20 cellular contexts compared by ENCODE assay signal in the genomic region with DNA sequence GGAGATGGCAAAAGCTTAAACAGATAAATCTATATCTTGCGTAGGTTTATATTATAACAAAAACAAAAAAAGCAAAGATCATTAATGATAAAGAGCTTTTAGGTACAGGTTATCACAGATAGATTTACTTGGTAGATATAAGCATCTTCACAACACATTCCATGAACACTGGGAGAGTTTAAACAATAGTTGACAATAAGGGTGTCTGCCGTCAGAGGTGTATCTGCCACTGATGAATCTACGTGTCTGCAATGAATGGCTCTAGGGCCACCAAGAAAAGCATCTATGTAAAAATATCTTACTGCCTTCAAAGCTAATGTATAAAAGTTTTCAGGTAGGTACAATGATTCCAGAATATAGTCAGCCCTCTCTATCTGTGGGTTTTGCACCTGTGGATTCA. TPM values are rescaled to one million over a fixed set of nuclear protein-coding genes. Genes with fewer than 3 reads are reported as not detected.
DNase-seq lines count a peak whose midpoint lies in the region; TF ChIP-seq lines count a peak whose summit lies in the region.
"Had no signal": no experiment of that assay in that cellular context is flagged by ENCODE, and none has a peak within 500 bp of the region (broad histone marks: within the 10 kb centered on the region; RNA-seq: fewer than 3 reads in every experiment).

No MANE protein-coding gene starts in this region.

- H3K4me1 ChIP-seq in mammary epithelial cell (ENCODE audit: insufficient read depth, low read length) (peaks cover 31% of the 10 kb centered on the region), iPS-20b (ENCODE audit: insufficient read depth, low read length) (peaks cover 34% of the 10 kb centered on the region; the same call in 1 of the 2 replicates)

- H3K36me3 ChIP-seq in mammary epithelial cell (ENCODE audit: insufficient read depth, low read length) (no peaks in the 10 kb centered on the region), iPS-20b (ENCODE audit: insufficient read depth, low read depth, low read length) (peaks cover 18% of the 10 kb centered on the region; the same call in 1 of the 2 replicates)

- CTCF ChIA-PET in RWPE1 (lab: Yijun Ruan, JAX) (interaction anchor here (0.7 kb wide), 1 partner anchor 29 kb away, joined by 4 read pairs; no protein-coding TSS in a partner anchor), mammary epithelial cell (lab: Charles Lee; ENCODE audit: low non-redundant PET) (interaction anchor here (0.6 kb wide), 1 partner anchor 26 kb away, joined by 6 read pairs; no protein-coding TSS in a partner anchor)

- WGBS in mammary epithelial cell (ENCODE audit: low coverage, missing lambda C conversion rate) = 100% methylated on average over 3 of the region's 3 CpGs

- H3K27ac ChIP-seq in RWPE1 (peak overlapping the region; percentile 87), mammary epithelial cell (ENCODE audit: insufficient read depth, low read depth, low read length) (peak overlapping the region; percentile 74), iPS-20b (ENCODE audit: low read length) (no peak overlapping the region), temporal lobe (ENCODE audit: low read depth, low read length) (peak overlapping the region; percentile 97), coronary artery (no peak overlapping the region)
- H3K27ac ChIP-seq: HL-60, SK-N-MC had no signal

- H3K9ac ChIP-seq in mammary epithelial cell (ENCODE audit: insufficient read depth, low read length) (no peak overlapping the region), iPS-20b (ENCODE audit: low read depth, low read length) (peak overlapping the region; percentile 54; the same call in 1 of the 2 replicates)

- no peaks in the 10 kb centered on the region for H3K79me2 ChIP-seq in mammary epithelial cell (ENCODE audit: insufficient read depth, low read length)

- in situ Hi-C loops in mammary epithelial cell (cut with MboI; ENCODE audit: low sequenced_read_pairs in 2 of 2) = no loop called here

- dilution Hi-C loops in mammary epithelial cell (cut with HindIII; ENCODE audit: low sequenced_read_pairs) = no loop called here

- TF ChIP-seq CTCF in RWPE1 (conservative IDR thresholded peaks at IDR 0.05; ENCODE audit: low read depth) (no peak), mammary epithelial cell (conservative IDR thresholded peaks at IDR 0.05 in 1 of 2, IDR thresholded peaks at IDR 0.05 in 1 of 2; ENCODE audit: extremely low read depth in 1 of 2, insufficient read depth in 1 of 2, low read depth in 1 of 2, low read length in 2 of 2) (no peak), coronary artery (IDR thresholded peaks at IDR 0.05) (no peak)

- DNase-seq in RWPE1 (ENCODE audit: low spot score) (no peak), mammary epithelial cell (no peak), coronary artery (ENCODE audit: low spot score) (no peak), D341Med (ENCODE audit: low spot score) (no peak)
- DNase-seq in effector CD8-positive, alpha-beta T cell (lab: John Stamatoyannopoulos, UW) = no peak
- DNase-seq: CD8-positive, alpha-beta memory T cell; DMS79 treated with DMSO at 0.1 percent for 48 hours; HCEC 1CT; Kasumi-1; NCI-H1694; NCI-H2081 treated with DMSO at 0.1 percent for 48 hours; NCI-H2227 treated with DMSO at 0.1 percent for 48 hours; NCI-H510A treated with DMSO at 0.1 percent for 48 hours; NCI-H774; SHP77 had no signal

- no peaks in the 10 kb centered on the region for H4K20me1 ChIP-seq in mammary epithelial cell (ENCODE audit: insufficient read depth, low read length)

- H2AFZ ChIP-seq in mammary epithelial cell (ENCODE audit: low read depth, low read length) = no peak overlapping the region

- POLR2A ChIA-PET in RWPE1 (lab: Yijun Ruan, JAX; ENCODE audit: low non-redundant PET) = no interaction called here

- intact Hi-C loops in mammary epithelial cell (cut with micrococcal nuclease) = no loop called here

- H3K9me3 ChIP-seq in mammary epithelial cell (replicated peaks; ENCODE audit: insufficient read depth, low read length) (no peaks in the 10 kb centered on the region), iPS-20b (ENCODE audit: insufficient read depth, low read depth, low read length) (no peaks in the 10 kb centered on the region)

- H3K27me3 ChIP-seq in mammary epithelial cell (ENCODE audit: insufficient read depth, low read length) = no peaks in the 10 kb centered on the region
- no peaks in the 10 kb centered on the region for H3K27me3 ChIP-seq in iPS-20b (ENCODE audit: insufficient read depth, low read length)

- H3K4me3 ChIP-seq in mammary epithelial cell (replicated peaks in 1 of 3; ENCODE audit: insufficient read depth in 1 of 3, low read depth in 2 of 3, low read length in 3 of 3) = peak overlapping the region in 1 of 3 experiments; percentile 2
- H3K4me3 ChIP-seq in iPS-20b (ENCODE audit: low read length) = no peak overlapping the region
- H3K4me3 ChIP-seq in coronary artery = no peak overlapping the region
- H3K4me3 ChIP-seq: SK-N-MC had no signal

- H3K4me2 ChIP-seq in mammary epithelial cell (ENCODE audit: insufficient read depth, low read depth, low read length) = peak overlapping the region; percentile 57

- BruUV-seq in mammary epithelial cell (replicated peaks; lab: Mats Ljungman, UMichigan) = no TSS peak

RNA-seq across cellular contexts. Expression of a gene that starts 43.7 kb away (rescaled TPM):
- total RNA-seq in mammary epithelial cell = 10 to 100 TPM; 10.6 to 15.3 TPM
- 8.7 TPM for polyA plus RNA-seq in mammary epithelial cell
- 2.0 TPM for polyA minus RNA-seq in mammary epithelial cell
- total RNA-seq in temporal lobe = 26.8 TPM
- total RNA-seq: HT1080 had no signal

Comparison
In these comparisons a context has a peak if more than half of its experiments do, and no peak if none do; other contexts are left out.
1. H3K27ac ChIP-seq: peak in RWPE1 (single experiment), mammary epithelial cell (single experiment) and temporal lobe (single experiment); none in iPS-20b (single experiment) and coronary artery (0 of 2).